In the genomic region with DNA sequence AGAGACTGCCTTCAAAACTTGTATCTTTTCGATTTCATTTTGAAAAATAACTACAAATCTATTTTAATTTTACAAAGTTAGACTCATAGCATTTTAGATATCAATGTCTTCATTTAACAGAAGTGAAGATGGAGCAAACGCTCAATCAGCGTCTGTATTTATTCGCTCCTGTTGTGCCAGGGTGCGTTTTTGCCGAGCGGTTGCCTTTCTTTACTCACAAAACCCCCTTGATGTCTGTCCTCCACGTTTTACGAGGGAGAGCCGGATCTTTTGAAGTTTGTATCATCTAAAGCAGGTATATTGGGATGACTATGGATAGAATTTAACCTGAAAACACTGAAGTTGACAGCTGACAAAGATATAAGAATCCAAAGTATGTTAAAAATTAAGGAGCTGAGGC, we compare ENCODE assay signal across 8 cellular contexts. TPM values are rescaled to one million over a fixed set of nuclear protein-coding genes. Genes with fewer than 3 reads are reported as not detected.
DNase-seq lines count a peak whose midpoint lies in the region; FAIRE-seq and TF ChIP-seq lines count a peak whose summit lies in the region.

No MANE protein-coding gene starts in this region.

- TF ChIP-seq EP300 in H1 (IDR thresholded peaks at IDR 0.05; ENCODE audit: borderline replicate concordance in 1 of 2, low read depth in 2 of 2, low read length in 2 of 2) (no peak), ovary (IDR thresholded peaks at IDR 0.05) (no peak)

- FAIRE-seq in H1 (lab: Jason Lieb, UNC) = no peak
- no peak for FAIRE-seq in HTR-8/SVneo (lab: Jason Lieb, UNC)

- no peak overlapping the region for H3K23ac ChIP-seq in H1 (ENCODE audit: insufficient read length)

- H4K8ac ChIP-seq in H1 (ENCODE audit: extremely low read depth, insufficient read depth, low read length) = no peak overlapping the region

- no peak overlapping the region for H2BK15ac ChIP-seq in H1 (ENCODE audit: low read length)

- H3K4me1 ChIP-seq in OCI-LY7 (ENCODE audit: insufficient read depth, low read length, poor library complexity, severe bottlenecking) (peaks cover 27% of the 10 kb centered on the region), H1 (replicated peaks in 1 of 4; ENCODE audit: control insufficient read depth in 3 of 4, insufficient read depth in 4 of 4, low read length in 3 of 4) (peaks cover 0 to 2% (median 0%) of the 10 kb centered on the region in 4 experiments; a peak in 4 of 7 replicates), ovary (ENCODE audit: insufficient read depth) (no peaks in the 10 kb centered on the region)

- H2AFZ ChIP-seq in OCI-LY7 (ENCODE audit: low read length) = peak overlapping the region; percentile 77
- H2AFZ ChIP-seq in H1 (ENCODE audit: low read length) = peak overlapping the region; percentile 37; the same call in 1 of the 2 replicates

- no peak overlapping the region for H3K18ac ChIP-seq in H1 (ENCODE audit: extremely low read depth, low read length)

- no peak for TF ChIP-seq POLR2A in H1 (IDR thresholded peaks at IDR 0.05; ENCODE audit: control extremely low read depth in 1 of 2, low read depth in 2 of 2, low read length in 2 of 2)
- TF ChIP-seq POLR2A in ovary (IDR thresholded peaks at IDR 0.05) = no peak

- no peak overlapping the region for H2BK12ac ChIP-seq in H1 (ENCODE audit: low read depth, low read length)

- H4K5ac ChIP-seq in H1 (ENCODE audit: insufficient read length, low read depth, low read length) = no peak overlapping the region

- H2BK120ac ChIP-seq in H1 (replicated peaks; ENCODE audit: low read depth, low read length) = no peak overlapping the region

- H3K27ac ChIP-seq in OCI-LY7 (ENCODE audit: low read depth, low read length, poor library complexity, severe bottlenecking) (no peak overlapping the region), H1 (ENCODE audit: low read depth, low read length) (no peak overlapping the region), ovary (no peak overlapping the region)

- peaks cover 7% of the 10 kb centered on the region for H3K36me3 Mint-ChIP-seq in Calu3 (ENCODE audit: insufficient read depth, unreplicated experiment)

- no peaks in the 10 kb centered on the region for H3K27me3 Mint-ChIP-seq in Calu3 (ENCODE audit: unreplicated experiment)

- H3K4me3 ChIP-seq in OCI-LY7 (ENCODE audit: low read depth, low read length, poor library complexity, severe bottlenecking) (peak overlapping the region; percentile 63), H1 (ENCODE audit: extremely low read depth in 1 of 4, insufficient read depth in 2 of 4, low read depth in 3 of 4, low read length in 4 of 4) (peak overlapping the region; percentile 36 to 64 (median 50); a peak in 7 of 8 replicates), ovary (peak overlapping the region; percentile 43)

- H3K4ac ChIP-seq in H1 (replicated peaks; ENCODE audit: insufficient read length, low read depth, low read length) = no peak overlapping the region

- H3K4me3 Mint-ChIP-seq in Calu3 (ENCODE audit: low read depth, unreplicated experiment) = peak overlapping the region; percentile 64

- H3K23me2 ChIP-seq in H1 (ENCODE audit: low read depth, low read length) = peaks cover 2% of the 10 kb centered on the region; the same call in 1 of the 2 replicates

- H3K27me3 ChIP-seq in H1 (replicated peaks in 1 of 4; ENCODE audit: control insufficient read depth in 3 of 4, extremely low read depth in 1 of 4, insufficient read depth in 3 of 4, low read length in 3 of 4) = peaks cover 5 to 27% (median 17%) of the 10 kb centered on the region in 4 experiments
- no peaks in the 10 kb centered on the region for H3K27me3 ChIP-seq in ovary

- BruUV-seq in Calu3 (replicated peaks; lab: Mats Ljungman, UMichigan) (TSS peak; percentile 67), OCI-LY7 (replicated peaks; lab: Mats Ljungman, UMichigan) (TSS peak; percentile 70)

- peaks cover 23% of the 10 kb centered on the region; the same call in 1 of the 2 replicates for H3K36me3 ChIP-seq in OCI-LY7 (ENCODE audit: insufficient read depth, low read length)
- H3K36me3 ChIP-seq in H1 (ENCODE audit: control insufficient read depth in 2 of 4, insufficient read depth in 4 of 4, low read length in 3 of 4) = no peaks in the 10 kb centered on the region; a peak in 1 of 8 replicates
- no peaks in the 10 kb centered on the region for H3K36me3 ChIP-seq in ovary

- no peak overlapping the region for H2AK5ac ChIP-seq in H1 (ENCODE audit: low read depth, low read length)

- no peak overlapping the region for H3K27ac Mint-ChIP-seq in Calu3 (ENCODE audit: unreplicated experiment)

- no peaks in the 10 kb centered on the region for H3K79me2 ChIP-seq in OCI-LY7 (ENCODE audit: insufficient read depth, low read depth, low read length)
- no peaks in the 10 kb centered on the region for H3K79me2 ChIP-seq in H1 (ENCODE audit: control insufficient read depth in 1 of 2, insufficient read depth in 2 of 2, low read length in 2 of 2)

- no peak overlapping the region; a peak in 1 of 7 replicates for H3K9ac ChIP-seq in H1 (replicated peaks in 1 of 4; ENCODE audit: extremely low read depth in 1 of 4, low read depth in 3 of 4, low read length in 3 of 4)

- no peak overlapping the region for H2BK20ac ChIP-seq in H1 (ENCODE audit: low read length)

- TF ChIP-seq CTCF in Calu3 (IDR thresholded peaks at IDR 0.05; ENCODE audit: unreplicated experiment) (no peak), OCI-LY7 (conservative IDR thresholded peaks at IDR 0.05; ENCODE audit: low read length) (no peak), H1 (IDR thresholded peaks at IDR 0.05; ENCODE audit: control extremely low read depth in 1 of 3, insufficient read depth in 1 of 3, low read depth in 1 of 3, low read length in 3 of 3) (no peak), ovary (IDR thresholded peaks at IDR 0.05) (no peak)

- no peak overlapping the region for H3K14ac ChIP-seq in H1 (ENCODE audit: insufficient read length)

- no peaks in the 10 kb centered on the region for H3K9me2 ChIP-seq in OCI-LY7 (ENCODE audit: insufficient read depth, low read length)

- no peaks in the 10 kb centered on the region for H3K4me1 Mint-ChIP-seq in Calu3 (ENCODE audit: low read depth, unreplicated experiment)

- POLR2A ChIA-PET in OCI-LY7 (lab: Charles Lee) (no interaction called here), H1 (lab: Charles Lee; ENCODE audit: partially characterized antibody) (no interaction called here)

- DNase-seq in Calu3 (no peak), OCI-LY7 (ENCODE audit: low spot score) (no peak), H1 (ENCODE audit: low read depth in 1 of 2, low spot score in 2 of 2) (no peak), ovary (no peak), NCI-H82 treated with DMSO at 0.1 percent for 48 hours (lab: John Stamatoyannopoulos, UW; ENCODE audit: unreplicated experiment) (no peak), HTR-8/SVneo (ENCODE audit: insufficient read length, low spot score) (no peak), medulla oblongata (ENCODE audit: extremely low spot score) (no peak)
- DNase-seq in stimulated activated CD4-positive, alpha-beta T cell treated with anti-CD3 and anti-CD28 coated beads, Interleukin-1b, Interleukin-23, amount 100 ng/mL, for 48 hours = no peak

- no peak overlapping the region for H3K56ac ChIP-seq in H1 (replicated peaks; ENCODE audit: insufficient read length, low read depth, low read length)

- CTCF ChIA-PET in Calu3 (lab: Charles Lee) = no interaction called here
- CTCF ChIA-PET in OCI-LY7 (lab: Charles Lee; ENCODE audit: unreplicated experiment) = interaction anchor here (1.3 kb wide), 1 partner anchor 11 kb away, joined by 3 read pairs; no protein-coding TSS in a partner anchor
- CTCF ChIA-PET in H1 (lab: Charles Lee; ENCODE audit: partially characterized antibody) = interaction anchor here (1.6 kb wide), 1 partner anchor 16 kb away, joined by 5 read pairs; no protein-coding TSS in a partner anchor

- H3K9me3 Mint-ChIP-seq in Calu3 (ENCODE audit: low read depth, unreplicated experiment) = no peaks in the 10 kb centered on the region

- WGBS in H1 (ENCODE audit: extremely low coverage in 1 of 2, insufficient coverage in 1 of 2, insufficient read length in 1 of 2, insufficient replicate concordance in 2 of 2, low coverage in 1 of 2, low lambda C conversion rate in 2 of 2, missing lambda C conversion rate in 1 of 2), 2 experiments = 78% methylated on average over 10 of the region's 10 CpGs; no CpG with 5 or more reads in 1 of the 2 experiments
- WGBS in ovary, 3 donors = 74 to 80% (median 74%) methylated on average over 10 of the region's 10 CpGs

- H4K91ac ChIP-seq in H1 (replicated peaks; ENCODE audit: insufficient read length, low read length) = no peak overlapping the region

- no peak for TF ChIP-seq RAD21 in H1 (IDR thresholded peaks at IDR 0.05 in 1 of 2, conservative IDR thresholded peaks at IDR 0.05 in 1 of 2; ENCODE audit: low read depth in 2 of 2, low read length in 2 of 2)

- no peak overlapping the region for H2BK5ac ChIP-seq in H1 (ENCODE audit: low read depth, low read length)

- intact Hi-C loops in Calu3 (cut with micrococcal nuclease; ENCODE audit: unreplicated experiment) (loop anchor here (5.0 kb wide), 1 partner anchor 140 kb away; no protein-coding TSS in a partner anchor), OCI-LY7 (cut with micrococcal nuclease; ENCODE audit: unreplicated experiment) (no loop called here), ovary (cut with DNase I) (no loop called here)

- H4K20me1 ChIP-seq in OCI-LY7 (ENCODE audit: insufficient read depth, low read length) (no peaks in the 10 kb centered on the region), H1 (replicated peaks in 1 of 2; ENCODE audit: control insufficient read depth in 1 of 2, insufficient read depth in 2 of 2, low read length in 2 of 2) (no peaks in the 10 kb centered on the region)

- no peaks in the 10 kb centered on the region for H3K9me3 ChIP-seq in OCI-LY7 (ENCODE audit: low read length)
- H3K9me3 ChIP-seq in H1 (ENCODE audit: insufficient read depth in 2 of 2, low read depth in 1 of 2, low read length in 1 of 2) = no peaks in the 10 kb centered on the region
- no peaks in the 10 kb centered on the region for H3K9me3 ChIP-seq in ovary

- H3K4me2 ChIP-seq in OCI-LY7 (ENCODE audit: low read length) = peak overlapping the region; percentile 57
- peak overlapping the region; percentile 77 to 84 for H3K4me2 ChIP-seq in H1 (ENCODE audit: insufficient read depth in 1 of 2, low read depth in 2 of 2, low read length in 2 of 2)

- H3K79me1 ChIP-seq in H1 (ENCODE audit: low read depth, low read length) = no peaks in the 10 kb centered on the region

RNA-seq across cellular contexts. Expression of gene MRPL39, which starts 44.6 kb away (rescaled TPM):
- total RNA-seq in Calu3 (2022) = 20.0 and 20.6 TPM in 2 replicates
- 42.1 and 45.0 TPM in 2 replicates for total RNA-seq in OCI-LY7 (2014; rRNA removed; shearing (Covaris generic))
- 55.2 and 56.9 TPM in 2 replicates for total RNA-seq in OCI-LY7 (2022)
- 43.2 and 45.0 TPM in 2 replicates for total RNA-seq in H1 (2021; fragmentation: NEBNext Ultra II Directional; extraction: Animal tissue kit (Norgen Biotek cat#: 25700))
- polyA plus RNA-seq in H1 (2011; rRNA removed) = 11.1 and 20.3 TPM in 2 replicates
- polyA plus RNA-seq in H1 (2011; cell fraction: cytosol; rRNA removed) = 28.1 TPM
- polyA plus RNA-seq in H1 (2011; cell fraction: nucleus; rRNA removed) = 12.8 TPM
- 38.8 to 58.6 TPM (median 41.5 TPM) in 4 replicates for polyA plus RNA-seq in H1 (2012, experiment 1 of 2)
- 8.9 TPM for polyA plus RNA-seq in H1 (2012, experiment 2 of 2)
- 47.4 TPM for polyA plus RNA-seq in H1 (2013, experiment 1 of 2)
- 48.7 TPM for polyA plus RNA-seq in H1 (2013, experiment 2 of 2)
- 14.9 and 16.7 TPM in 2 replicates for polyA minus RNA-seq in H1 (2011; rRNA and poly(A)+ RNA removed)
- polyA minus RNA-seq in H1 (2011; cell fraction: cytosol; rRNA and poly(A)+ RNA removed) = 13.9 TPM
- polyA minus RNA-seq in H1 (2011; cell fraction: nucleus; rRNA and poly(A)+ RNA removed) = 8.9 TPM
- 10 to 100 TPM; 15.3 to 22.7 (median 19.0) TPM for total RNA-seq in ovary
- polyA plus RNA-seq in ovary = 10 to 100 TPM; 18.4 to 26.3 TPM
